1 cellular context compared by ENCODE assay signal in the genomic region with DNA sequence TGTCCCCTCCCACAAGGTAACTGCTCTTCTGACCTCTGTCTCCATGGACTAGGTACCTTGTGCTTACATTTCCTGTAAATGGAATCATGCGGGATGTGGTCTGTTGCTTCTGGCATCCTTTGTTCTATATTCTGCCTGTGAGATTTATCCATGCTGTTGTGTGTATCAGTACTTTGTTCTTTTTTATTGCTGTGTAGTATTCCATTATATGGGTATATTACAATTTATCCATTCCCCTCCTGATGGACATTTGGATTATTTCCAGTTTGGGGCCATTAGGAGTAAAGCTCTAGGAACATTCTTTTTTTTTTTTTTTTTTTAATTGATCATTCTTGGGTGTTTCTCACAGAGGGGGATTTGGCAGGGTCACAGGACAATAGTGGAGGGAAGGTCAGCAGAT.
TF ChIP-seq lines count a peak whose summit lies in the region.

No MANE protein-coding gene starts in this region.

TF ChIP-seq in HepG2, 621 proteins besides CTCF, POLR2A, EP300 and RAD21:
- TF ChIP-seq, protein P1, sequence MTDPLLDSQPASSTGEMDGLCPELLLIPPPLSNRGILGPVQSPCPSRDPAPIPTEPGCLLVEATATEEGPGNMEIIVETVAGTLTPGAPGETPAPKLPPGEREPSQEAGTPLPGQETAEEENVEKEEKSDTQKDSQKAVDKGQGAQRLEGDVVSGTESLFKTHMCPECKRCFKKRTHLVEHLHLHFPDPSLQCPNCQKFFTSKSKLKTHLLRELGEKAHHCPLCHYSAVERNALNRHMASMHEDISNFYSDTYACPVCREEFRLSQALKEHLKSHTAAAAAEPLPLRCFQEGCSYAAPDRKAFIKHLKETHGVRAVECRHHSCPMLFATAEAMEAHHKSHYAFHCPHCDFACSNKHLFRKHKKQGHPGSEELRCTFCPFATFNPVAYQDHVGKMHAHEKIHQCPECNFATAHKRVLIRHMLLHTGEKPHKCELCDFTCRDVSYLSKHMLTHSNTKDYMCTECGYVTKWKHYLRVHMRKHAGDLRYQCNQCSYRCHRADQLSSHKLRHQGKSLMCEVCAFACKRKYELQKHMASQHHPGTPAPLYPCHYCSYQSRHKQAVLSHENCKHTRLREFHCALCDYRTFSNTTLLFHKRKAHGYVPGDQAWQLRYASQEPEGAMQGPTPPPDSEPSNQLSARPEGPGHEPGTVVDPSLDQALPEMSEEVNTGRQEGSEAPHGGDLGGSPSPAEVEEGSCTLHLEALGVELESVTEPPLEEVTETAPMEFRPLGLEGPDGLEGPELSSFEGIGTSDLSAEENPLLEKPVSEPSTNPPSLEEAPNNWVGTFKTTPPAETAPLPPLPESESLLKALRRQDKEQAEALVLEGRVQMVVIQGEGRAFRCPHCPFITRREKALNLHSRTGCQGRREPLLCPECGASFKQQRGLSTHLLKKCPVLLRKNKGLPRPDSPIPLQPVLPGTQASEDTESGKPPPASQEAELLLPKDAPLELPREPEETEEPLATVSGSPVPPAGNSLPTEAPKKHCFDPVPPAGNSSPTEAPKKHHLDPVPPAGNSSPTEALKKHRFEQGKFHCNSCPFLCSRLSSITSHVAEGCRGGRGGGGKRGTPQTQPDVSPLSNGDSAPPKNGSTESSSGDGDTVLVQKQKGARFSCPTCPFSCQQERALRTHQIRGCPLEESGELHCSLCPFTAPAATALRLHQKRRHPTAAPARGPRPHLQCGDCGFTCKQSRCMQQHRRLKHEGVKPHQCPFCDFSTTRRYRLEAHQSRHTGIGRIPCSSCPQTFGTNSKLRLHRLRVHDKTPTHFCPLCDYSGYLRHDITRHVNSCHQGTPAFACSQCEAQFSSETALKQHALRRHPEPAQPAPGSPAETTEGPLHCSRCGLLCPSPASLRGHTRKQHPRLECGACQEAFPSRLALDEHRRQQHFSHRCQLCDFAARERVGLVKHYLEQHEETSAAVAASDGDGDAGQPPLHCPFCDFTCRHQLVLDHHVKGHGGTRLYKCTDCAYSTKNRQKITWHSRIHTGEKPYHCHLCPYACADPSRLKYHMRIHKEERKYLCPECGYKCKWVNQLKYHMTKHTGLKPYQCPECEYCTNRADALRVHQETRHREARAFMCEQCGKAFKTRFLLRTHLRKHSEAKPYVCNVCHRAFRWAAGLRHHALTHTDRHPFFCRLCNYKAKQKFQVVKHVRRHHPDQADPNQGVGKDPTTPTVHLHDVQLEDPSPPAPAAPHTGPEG (CRISPR knock-in tag; IDR thresholded peaks at IDR 0.05), result no peak
- 0 out of 2 replicates have a peak, but pooled peaks have one; percentile 0 for TF ChIP-seq ZNF430 (CRISPR knock-in tag; IDR thresholded peaks at IDR 0.05)
